Comparison of ENCODE assay signal across 10 cellular contexts in genomic region chr22:49760630-49761571, GRCh38.
A peak's percentile ranks its signal among the peaks of the same experiment; 100 is the strongest.
DNase-seq lines count a peak whose midpoint lies in the region; ATAC-seq and TF ChIP-seq lines count a peak whose summit lies in the region.
"Had no signal": no experiment of that assay in that cellular context is flagged by ENCODE, and none has a peak within 500 bp of the region (broad histone marks: within the 10 kb centered on the region; RNA-seq: fewer than 3 reads in every experiment).

No MANE protein-coding gene starts in this region.

- BruUV-seq in Calu3 (replicated peaks; lab: Mats Ljungman, UMichigan) = no TSS peak

- H3K27me3 ChIP-seq in CD8-positive, alpha-beta T cell (ENCODE audit: insufficient read depth, low read length) = no peaks in the 10 kb centered on the region
- H3K27me3 ChIP-seq in MM.1S (replicated peaks; ENCODE audit: insufficient read depth, low read length) (peaks cover 19% of the 10 kb centered on the region), colonic mucosa (no peaks in the 10 kb centered on the region)

- H3K36me3 Mint-ChIP-seq in CD8-positive, alpha-beta T cell = no peaks in the 10 kb centered on the region
- no peaks in the 10 kb centered on the region for H3K36me3 Mint-ChIP-seq in Calu3 (ENCODE audit: insufficient read depth, unreplicated experiment)
- H3K36me3 Mint-ChIP-seq: activated naive CD8-positive, alpha-beta T cell had no signal

- peak overlapping the region; percentile 32; the same call in 1 of the 2 replicates for H2AFZ ChIP-seq in MM.1S (ENCODE audit: low read length)

- no peak for TF ChIP-seq CTCF in CD8-positive, alpha-beta T cell (IDR thresholded peaks at IDR 0.05)
- TF ChIP-seq CTCF in MM.1S (IDR thresholded peaks at IDR 0.05; ENCODE audit: low read length) (no peak), colonic mucosa (IDR thresholded peaks at IDR 0.05) (no peak), Calu3 (IDR thresholded peaks at IDR 0.05; ENCODE audit: unreplicated experiment) (no peak)

- peaks cover 20% of the 10 kb centered on the region for H3K4me1 Mint-ChIP-seq in CD8-positive, alpha-beta T cell (ENCODE audit: low read depth)
- no peaks in the 10 kb centered on the region for H3K4me1 Mint-ChIP-seq in Calu3 (ENCODE audit: low read depth, unreplicated experiment)

- H3F3A ChIP-seq in MM.1S (ENCODE audit: insufficient read depth, low read length) = no peaks in the 10 kb centered on the region

- no peaks in the 10 kb centered on the region for H3K79me2 ChIP-seq in MM.1S (ENCODE audit: low read length)

- no peaks in the 10 kb centered on the region for H3K27me3 Mint-ChIP-seq in CD8-positive, alpha-beta T cell (ENCODE audit: low read depth)
- peaks cover 31% of the 10 kb centered on the region for H3K27me3 Mint-ChIP-seq in Calu3 (ENCODE audit: unreplicated experiment)
- H3K27me3 Mint-ChIP-seq: activated naive CD8-positive, alpha-beta T cell had no signal

- ATAC-seq in CD8-positive, alpha-beta T cell = peak; percentile 57
- ATAC-seq in GM19467 (IDR thresholded peaks at IDR 0.05; ENCODE audit: unreplicated experiment) (peak; percentile 53), HG02884 (IDR thresholded peaks at IDR 0.05; ENCODE audit: unreplicated experiment) (no peak)

- no peaks in the 10 kb centered on the region for H3K9me2 ChIP-seq in MM.1S (replicated peaks; ENCODE audit: insufficient read depth, low read length)

- DNase-seq in CD8-positive, alpha-beta T cell = peak in 1 of 7 experiments; percentile 49
- DNase-seq in MM.1S (peak; percentile 70), colonic mucosa (peak; percentile 27), substantia nigra (lab: John Stamatoyannopoulos, UW) (no peak), Calu3 (no peak), NCI-H146 treated with DMSO at 0.1 percent for 48 hours (lab: John Stamatoyannopoulos, UW; ENCODE audit: unreplicated experiment) (no peak)
- DNase-seq: NCI-H1092 had no signal

- H3K9ac ChIP-seq in MM.1S (ENCODE audit: low read length) (no peak overlapping the region), colonic mucosa (ENCODE audit: low read depth in 2 of 2, low read length in 2 of 2) (no peak overlapping the region)

- H3K27ac ChIP-seq in CD8-positive, alpha-beta T cell (ENCODE audit: low read depth, low read length) = no peak overlapping the region
- H3K27ac ChIP-seq in MM.1S (ENCODE audit: low read length) = peak overlapping the region; percentile 46; the same call in 1 of the 2 replicates
- H3K27ac ChIP-seq in colonic mucosa = no peak overlapping the region
- no peak overlapping the region for H3K27ac ChIP-seq in substantia nigra (ENCODE audit: low read depth, low read length, poor library complexity, severe bottlenecking)

- intact Hi-C loops in CD8-positive, alpha-beta T cell (cut with DNase I, micrococcal nuclease) = loop anchor here in 1 of 2 experiments (10.0 kb wide), 1 partner anchor 384 kb away; no protein-coding TSS in a partner anchor
- intact Hi-C loops in colonic mucosa (cut with DNase I) (loop anchor here (10.0 kb wide), 1 partner anchor 274 kb away; no protein-coding TSS in a partner anchor), Calu3 (cut with micrococcal nuclease; ENCODE audit: unreplicated experiment) (loop anchor here (10.0 kb wide), 1 partner anchor 154 kb away; the partner anchor contains the start of genes ALG12 and CRELD2)

- no peak overlapping the region for H3K4me3 Mint-ChIP-seq in CD8-positive, alpha-beta T cell
- H3K4me3 Mint-ChIP-seq in Calu3 (ENCODE audit: low read depth, unreplicated experiment) = no peak overlapping the region
- H3K4me3 Mint-ChIP-seq: activated naive CD8-positive, alpha-beta T cell had no signal

- no peak overlapping the region for H3K4me3 ChIP-seq in CD8-positive, alpha-beta T cell (ENCODE audit: low read depth, low read length)
- H3K4me3 ChIP-seq in MM.1S (ENCODE audit: low read length) (no peak overlapping the region), colonic mucosa (no peak overlapping the region)

- peaks cover 13% of the 10 kb centered on the region for H3K4me1 ChIP-seq in CD8-positive, alpha-beta T cell (ENCODE audit: insufficient read depth, low read length)
- H3K4me1 ChIP-seq in MM.1S (ENCODE audit: low read length) (peaks cover 6% of the 10 kb centered on the region), colonic mucosa (no peaks in the 10 kb centered on the region)

- POLR2A ChIA-PET in CD8-positive, alpha-beta T cell (lab: Charles Lee) = no interaction called here

- H4K20me1 ChIP-seq in MM.1S (ENCODE audit: insufficient read depth, low read length) = no peaks in the 10 kb centered on the region

- no peaks in the 10 kb centered on the region for H3K36me3 ChIP-seq in CD8-positive, alpha-beta T cell (ENCODE audit: insufficient read depth, low read length)
- no peaks in the 10 kb centered on the region for H3K36me3 ChIP-seq in MM.1S (replicated peaks; ENCODE audit: insufficient read depth, low read length)
- H3K36me3 ChIP-seq in colonic mucosa = no peaks in the 10 kb centered on the region

- H3K4me2 ChIP-seq in MM.1S (ENCODE audit: low read depth, low read length) = peak overlapping the region; percentile 16; the same call in 1 of the 2 replicates

- CTCF ChIA-PET in CD8-positive, alpha-beta T cell (lab: Charles Lee) = interaction anchor here (0.7 to 1.3 kb wide), 2 partner anchors 9 to 11 kb away, joined by 3 read pairs; no protein-coding TSS in a partner anchor
- CTCF ChIA-PET in Calu3 (lab: Charles Lee) = no interaction called here

- H3K9me3 Mint-ChIP-seq in CD8-positive, alpha-beta T cell = no peaks in the 10 kb centered on the region
- no peaks in the 10 kb centered on the region for H3K9me3 Mint-ChIP-seq in Calu3 (ENCODE audit: low read depth, unreplicated experiment)

- no peak overlapping the region for H3K27ac Mint-ChIP-seq in CD8-positive, alpha-beta T cell
- no peak overlapping the region for H3K27ac Mint-ChIP-seq in Calu3 (ENCODE audit: unreplicated experiment)
- H3K27ac Mint-ChIP-seq: activated naive CD8-positive, alpha-beta T cell had no signal

- H3K9me3 ChIP-seq in CD8-positive, alpha-beta T cell (ENCODE audit: low read length) = no peaks in the 10 kb centered on the region
- H3K9me3 ChIP-seq in MM.1S (replicated peaks; ENCODE audit: insufficient read depth, low read length) (no peaks in the 10 kb centered on the region), colonic mucosa (no peaks in the 10 kb centered on the region)

Comparison
In these comparisons a context has a peak if more than half of its experiments do, and no peak if none do; other contexts are left out.
1. DNase-seq: peak in MM.1S (single experiment) and colonic mucosa (single experiment); none in substantia nigra (0 of 49), Calu3 (single experiment) and NCI-H146 treated with DMSO at 0.1 percent for 48 hours (single experiment).